Comparison of ENCODE assay signal across 1 cellular context in the genomic region with DNA sequence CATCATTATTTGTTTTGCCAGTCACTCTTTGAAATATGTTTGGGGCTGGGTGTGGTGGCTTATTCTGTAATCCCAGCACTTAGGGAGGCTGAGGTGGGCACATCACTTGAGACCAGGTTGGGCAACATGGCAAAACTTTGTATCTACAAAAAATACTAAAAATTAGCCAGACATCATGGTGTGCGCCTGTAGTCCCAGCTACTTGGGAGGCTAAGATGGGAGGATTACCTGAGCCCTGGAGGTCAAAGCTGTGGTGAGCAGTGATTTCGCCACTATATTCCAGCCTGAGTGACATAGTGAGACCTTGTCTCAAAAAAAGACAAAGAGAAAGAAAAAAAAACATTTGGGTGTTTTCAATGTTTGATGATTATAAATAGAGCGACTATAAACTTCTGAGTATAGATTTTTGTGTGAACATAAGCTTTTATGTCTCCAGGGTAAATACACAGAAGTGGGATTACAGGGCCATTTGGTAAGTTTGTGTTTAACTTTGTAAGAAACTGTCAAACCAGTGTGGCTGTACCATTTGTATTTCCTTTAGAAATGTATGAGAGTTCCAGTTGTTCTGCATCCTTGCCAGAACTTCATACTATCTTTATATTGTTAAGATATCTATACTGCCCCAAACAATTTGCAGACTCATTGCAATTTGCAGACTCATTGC.
TF ChIP-seq lines count a peak whose summit lies in the region.

No MANE protein-coding gene starts in this region.

TF ChIP-seq in HepG2, 621 proteins besides CTCF, POLR2A, EP300 and RAD21 (continued from another document and continues in another):
- TF ChIP-seq, protein P1, sequence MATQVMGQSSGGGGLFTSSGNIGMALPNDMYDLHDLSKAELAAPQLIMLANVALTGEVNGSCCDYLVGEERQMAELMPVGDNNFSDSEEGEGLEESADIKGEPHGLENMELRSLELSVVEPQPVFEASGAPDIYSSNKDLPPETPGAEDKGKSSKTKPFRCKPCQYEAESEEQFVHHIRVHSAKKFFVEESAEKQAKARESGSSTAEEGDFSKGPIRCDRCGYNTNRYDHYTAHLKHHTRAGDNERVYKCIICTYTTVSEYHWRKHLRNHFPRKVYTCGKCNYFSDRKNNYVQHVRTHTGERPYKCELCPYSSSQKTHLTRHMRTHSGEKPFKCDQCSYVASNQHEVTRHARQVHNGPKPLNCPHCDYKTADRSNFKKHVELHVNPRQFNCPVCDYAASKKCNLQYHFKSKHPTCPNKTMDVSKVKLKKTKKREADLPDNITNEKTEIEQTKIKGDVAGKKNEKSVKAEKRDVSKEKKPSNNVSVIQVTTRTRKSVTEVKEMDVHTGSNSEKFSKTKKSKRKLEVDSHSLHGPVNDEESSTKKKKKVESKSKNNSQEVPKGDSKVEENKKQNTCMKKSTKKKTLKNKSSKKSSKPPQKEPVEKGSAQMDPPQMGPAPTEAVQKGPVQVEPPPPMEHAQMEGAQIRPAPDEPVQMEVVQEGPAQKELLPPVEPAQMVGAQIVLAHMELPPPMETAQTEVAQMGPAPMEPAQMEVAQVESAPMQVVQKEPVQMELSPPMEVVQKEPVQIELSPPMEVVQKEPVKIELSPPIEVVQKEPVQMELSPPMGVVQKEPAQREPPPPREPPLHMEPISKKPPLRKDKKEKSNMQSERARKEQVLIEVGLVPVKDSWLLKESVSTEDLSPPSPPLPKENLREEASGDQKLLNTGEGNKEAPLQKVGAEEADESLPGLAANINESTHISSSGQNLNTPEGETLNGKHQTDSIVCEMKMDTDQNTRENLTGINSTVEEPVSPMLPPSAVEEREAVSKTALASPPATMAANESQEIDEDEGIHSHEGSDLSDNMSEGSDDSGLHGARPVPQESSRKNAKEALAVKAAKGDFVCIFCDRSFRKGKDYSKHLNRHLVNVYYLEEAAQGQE (IDR thresholded peaks at IDR 0.05; ENCODE audit: borderline replicate concordance in 1 of 2, low read depth in 1 of 2, low read length in 2 of 2) = 0 out of 4 replicates have a peak, but pooled peaks of 1 of the 2 experiments have one; percentile 19
- TF ChIP-seq, protein P2, sequence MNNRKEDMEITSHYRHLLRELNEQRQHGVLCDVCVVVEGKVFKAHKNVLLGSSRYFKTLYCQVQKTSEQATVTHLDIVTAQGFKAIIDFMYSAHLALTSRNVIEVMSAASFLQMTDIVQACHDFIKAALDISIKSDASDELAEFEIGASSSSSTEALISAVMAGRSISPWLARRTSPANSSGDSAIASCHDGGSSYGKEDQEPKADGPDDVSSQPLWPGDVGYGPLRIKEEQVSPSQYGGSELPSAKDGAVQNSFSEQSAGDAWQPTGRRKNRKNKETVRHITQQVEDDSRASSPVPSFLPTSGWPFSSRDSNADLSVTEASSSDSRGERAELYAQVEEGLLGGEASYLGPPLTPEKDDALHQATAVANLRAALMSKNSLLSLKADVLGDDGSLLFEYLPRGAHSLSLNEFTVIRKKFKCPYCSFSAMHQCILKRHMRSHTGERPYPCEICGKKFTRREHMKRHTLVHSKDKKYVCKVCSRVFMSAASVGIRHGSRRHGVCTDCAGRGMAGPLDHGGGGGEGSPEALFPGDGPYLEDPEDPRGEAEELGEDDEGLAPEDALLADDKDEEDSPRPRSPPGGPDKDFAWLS (CRISPR knock-in tag; IDR thresholded peaks at IDR 0.05; ENCODE audit: borderline replicate concordance) = no peak
- TF ChIP-seq NFAT5 (CRISPR knock-in tag; IDR thresholded peaks at IDR 0.05) (no peak), THAP8 (CRISPR knock-in tag; IDR thresholded peaks at IDR 0.05; ENCODE audit: borderline replicate concordance) (no peak), GATAD1 (CRISPR knock-in tag; IDR thresholded peaks at IDR 0.05) (no peak), ATRX (CRISPR knock-in tag; IDR thresholded peaks at IDR 0.05; ENCODE audit: borderline replicate concordance) (no peak), ZNF609 (CRISPR knock-in tag; IDR thresholded peaks at IDR 0.05; ENCODE audit: borderline replicate concordance) (peak; percentile 55; the same call in 1 of the 2 replicates), GFI1 (CRISPR knock-in tag; IDR thresholded peaks at IDR 0.05; ENCODE audit: borderline replicate concordance) (peak; percentile 77), NR2F6 (IDR thresholded peaks at IDR 0.05) (0 out of 2 replicates have a peak, but pooled peaks have one; percentile 10), NR2F6 (CRISPR knock-in tag; IDR thresholded peaks at IDR 0.05) (no peak), CHD2 (IDR thresholded peaks at IDR 0.05; ENCODE audit: low read depth, low read length) (no peak), MED8 (CRISPR knock-in tag; IDR thresholded peaks at IDR 0.05; ENCODE audit: insufficient replicate concordance) (no peak), NONO (IDR thresholded peaks at IDR 0.05) (no peak), NONO (CRISPR knock-in tag; conservative IDR thresholded peaks at IDR 0.05) (no peak), ELF4 (CRISPR knock-in tag; IDR thresholded peaks at IDR 0.05; ENCODE audit: borderline replicate concordance) (peak; percentile 20; the same call in 1 of the 2 replicates), ZNF34 (CRISPR knock-in tag; IDR thresholded peaks at IDR 0.05; ENCODE audit: borderline replicate concordance) (no peak), ZNF792 (CRISPR knock-in tag; IDR thresholded peaks at IDR 0.05) (no peak), ARNTL (CRISPR knock-in tag; IDR thresholded peaks at IDR 0.05) (no peak), ZNF430 (CRISPR knock-in tag; IDR thresholded peaks at IDR 0.05) (no peak), RCOR2 (CRISPR knock-in tag; IDR thresholded peaks at IDR 0.05) (no peak), MAFK (conservative IDR thresholded peaks at IDR 0.05 in 1 of 2, IDR thresholded peaks at IDR 0.05 in 1 of 2; ENCODE audit: low read length in 2 of 2) (no peak), SETDB1 (CRISPR knock-in tag; IDR thresholded peaks at IDR 0.05; ENCODE audit: borderline replicate concordance) (no peak), TP53 (CRISPR knock-in tag; conservative IDR thresholded peaks at IDR 0.05) (no peak), ZMYM3 (CRISPR knock-in tag; IDR thresholded peaks at IDR 0.05) (0 out of 2 replicates have a peak, but pooled peaks have one; percentile 21), ZNF431 (CRISPR knock-in tag; IDR thresholded peaks at IDR 0.05; ENCODE audit: borderline replicate concordance, low read depth) (no peak)
- TF ChIP-seq, protein P3, sequence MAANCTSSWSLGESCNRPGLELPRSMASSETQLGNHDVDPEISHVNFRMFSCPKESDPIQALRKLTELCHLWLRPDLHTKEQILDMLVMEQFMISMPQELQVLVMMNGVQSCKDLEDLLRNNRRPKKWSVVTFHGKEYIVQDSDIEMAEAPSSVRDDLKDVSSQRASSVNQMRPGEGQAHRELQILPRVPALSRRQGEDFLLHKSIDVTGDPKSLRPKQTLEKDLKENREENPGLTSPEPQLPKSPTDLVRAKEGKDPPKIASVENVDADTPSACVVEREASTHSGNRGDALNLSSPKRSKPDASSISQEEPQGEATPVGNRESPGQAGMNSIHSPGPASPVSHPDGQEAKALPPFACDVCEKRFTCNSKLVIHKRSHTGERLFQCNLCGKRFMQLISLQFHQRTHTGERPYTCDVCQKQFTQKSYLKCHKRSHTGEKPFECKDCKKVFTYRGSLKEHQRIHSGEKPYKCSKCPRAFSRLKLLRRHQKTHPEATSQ (CRISPR knock-in tag; IDR thresholded peaks at IDR 0.05; ENCODE audit: borderline replicate concordance) = no peak
- TF ChIP-seq, protein P4, sequence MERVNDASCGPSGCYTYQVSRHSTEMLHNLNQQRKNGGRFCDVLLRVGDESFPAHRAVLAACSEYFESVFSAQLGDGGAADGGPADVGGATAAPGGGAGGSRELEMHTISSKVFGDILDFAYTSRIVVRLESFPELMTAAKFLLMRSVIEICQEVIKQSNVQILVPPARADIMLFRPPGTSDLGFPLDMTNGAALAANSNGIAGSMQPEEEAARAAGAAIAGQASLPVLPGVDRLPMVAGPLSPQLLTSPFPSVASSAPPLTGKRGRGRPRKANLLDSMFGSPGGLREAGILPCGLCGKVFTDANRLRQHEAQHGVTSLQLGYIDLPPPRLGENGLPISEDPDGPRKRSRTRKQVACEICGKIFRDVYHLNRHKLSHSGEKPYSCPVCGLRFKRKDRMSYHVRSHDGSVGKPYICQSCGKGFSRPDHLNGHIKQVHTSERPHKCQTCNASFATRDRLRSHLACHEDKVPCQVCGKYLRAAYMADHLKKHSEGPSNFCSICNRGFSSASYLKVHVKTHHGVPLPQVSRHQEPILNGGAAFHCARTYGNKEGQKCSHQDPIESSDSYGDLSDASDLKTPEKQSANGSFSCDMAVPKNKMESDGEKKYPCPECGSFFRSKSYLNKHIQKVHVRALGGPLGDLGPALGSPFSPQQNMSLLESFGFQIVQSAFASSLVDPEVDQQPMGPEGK (CRISPR knock-in tag; IDR thresholded peaks at IDR 0.05) = no peak
- TF ChIP-seq, protein P5, sequence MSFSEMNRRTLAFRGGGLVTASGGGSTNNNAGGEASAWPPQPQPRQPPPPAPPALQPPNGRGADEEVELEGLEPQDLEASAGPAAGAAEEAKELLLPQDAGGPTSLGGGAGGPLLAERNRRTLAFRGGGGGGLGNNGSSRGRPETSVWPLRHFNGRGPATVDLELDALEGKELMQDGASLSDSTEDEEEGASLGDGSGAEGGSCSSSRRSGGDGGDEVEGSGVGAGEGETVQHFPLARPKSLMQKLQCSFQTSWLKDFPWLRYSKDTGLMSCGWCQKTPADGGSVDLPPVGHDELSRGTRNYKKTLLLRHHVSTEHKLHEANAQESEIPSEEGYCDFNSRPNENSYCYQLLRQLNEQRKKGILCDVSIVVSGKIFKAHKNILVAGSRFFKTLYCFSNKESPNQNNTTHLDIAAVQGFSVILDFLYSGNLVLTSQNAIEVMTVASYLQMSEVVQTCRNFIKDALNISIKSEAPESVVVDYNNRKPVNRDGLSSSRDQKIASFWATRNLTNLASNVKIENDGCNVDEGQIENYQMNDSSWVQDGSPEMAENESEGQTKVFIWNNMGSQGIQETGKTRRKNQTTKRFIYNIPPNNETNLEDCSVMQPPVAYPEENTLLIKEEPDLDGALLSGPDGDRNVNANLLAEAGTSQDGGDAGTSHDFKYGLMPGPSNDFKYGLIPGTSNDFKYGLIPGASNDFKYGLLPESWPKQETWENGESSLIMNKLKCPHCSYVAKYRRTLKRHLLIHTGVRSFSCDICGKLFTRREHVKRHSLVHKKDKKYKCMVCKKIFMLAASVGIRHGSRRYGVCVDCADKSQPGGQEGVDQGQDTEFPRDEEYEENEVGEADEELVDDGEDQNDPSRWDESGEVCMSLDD (CRISPR knock-in tag; IDR thresholded peaks at IDR 0.05; ENCODE audit: borderline replicate concordance) = no peak
